15 cellular contexts compared by ENCODE assay signal in the genomic region with DNA sequence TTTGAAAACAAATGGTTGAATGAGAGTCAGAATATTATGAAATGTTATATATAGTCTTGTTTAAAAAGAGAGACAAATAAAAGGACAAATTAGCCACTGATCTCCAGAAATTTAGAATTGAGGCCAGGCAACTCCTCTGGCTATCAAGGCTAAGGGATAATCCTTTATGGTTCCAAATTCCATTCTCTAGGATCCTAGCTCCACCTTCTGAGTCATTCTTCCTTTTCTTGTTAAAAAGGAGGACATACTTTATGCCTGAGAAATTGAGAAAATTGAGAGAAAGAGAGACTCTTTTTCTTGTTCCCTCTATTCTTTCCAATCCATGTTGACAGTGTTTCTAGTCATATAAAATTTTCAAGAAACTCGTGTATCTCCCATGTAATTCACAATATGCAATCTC.
DNase-seq lines count a peak whose midpoint lies in the region; ATAC-seq and TF ChIP-seq lines count a peak whose summit lies in the region.
"Had no signal": no experiment of that assay in that cellular context is flagged by ENCODE, and none has a peak within 500 bp of the region (broad histone marks: within the 10 kb centered on the region; RNA-seq: fewer than 3 reads in every experiment).

No MANE protein-coding gene starts in this region.

- intact Hi-C loops in PC-3 (cut with micrococcal nuclease) (no loop called here), left ventricle myocardium inferior (cut with micrococcal nuclease) (no loop called here)
- intact Hi-C loops in activated CD4-positive, alpha-beta T cell treated with anti-CD3 and anti-CD28 coated beads for 36 hours (cut with DNase I, micrococcal nuclease) = no loop called here

- ATAC-seq in PC-3 = peak; percentile 67
- ATAC-seq in activated CD4-positive, alpha-beta T cell treated with anti-CD3 and anti-CD28 coated beads for 36 hours = no peak

- H3K27me3 Mint-ChIP-seq in activated CD4-positive, alpha-beta T cell treated with anti-CD3 and anti-CD28 coated beads for 36 hours = no peaks in the 10 kb centered on the region
- H3K27me3 Mint-ChIP-seq: CD8-positive, alpha-beta memory T cell had no signal

- H3K4me1 ChIP-seq in PC-3 (ENCODE audit: insufficient read depth, low read length) (peaks cover 5% of the 10 kb centered on the region; the same call in 1 of the 2 replicates), left ventricle myocardium inferior (no peaks in the 10 kb centered on the region)
- H3K4me1 ChIP-seq: BLaER1, Caco-2, HAP-1 had no signal

- H3K9me3 ChIP-seq in PC-3 (ENCODE audit: low read length) = no peaks in the 10 kb centered on the region
- H3K9me3 ChIP-seq in left ventricle myocardium inferior (replicated peaks) = no peaks in the 10 kb centered on the region
- H3K9me3 ChIP-seq: BLaER1, Caco-2, HAP-1 had no signal

- H3K27ac ChIP-seq in PC-3 (ENCODE audit: low read length) (no peak overlapping the region), left ventricle myocardium inferior (replicated peaks) (no peak overlapping the region)
- H3K27ac ChIP-seq: BLaER1, HL-60 had no signal

- TF ChIP-seq CTCF in PC-3 (conservative IDR thresholded peaks at IDR 0.05; ENCODE audit: low read depth, low read length) = no peak
- TF ChIP-seq CTCF in astrocyte of the spinal cord (IDR thresholded peaks at IDR 0.05; ENCODE audit: low read depth, low read length) = no peak
- no peak for TF ChIP-seq CTCF in left ventricle myocardium inferior (IDR thresholded peaks at IDR 0.05; ENCODE audit: borderline replicate concordance)

- no peaks in the 10 kb centered on the region for H3K79me2 ChIP-seq in PC-3 (ENCODE audit: low read length)

- no peak overlapping the region for H3K4me3 Mint-ChIP-seq in activated CD4-positive, alpha-beta T cell treated with anti-CD3 and anti-CD28 coated beads for 36 hours
- H3K4me3 Mint-ChIP-seq: CD8-positive, alpha-beta memory T cell had no signal

- POLR2A ChIA-PET in PC-3 (lab: Charles Lee; ENCODE audit: unreplicated experiment) = no interaction called here
- POLR2A ChIA-PET in activated CD4-positive, alpha-beta T cell treated with anti-CD3 and anti-CD28 coated beads for 36 hours (lab: Charles Lee) = no interaction called here

- no peak overlapping the region for H3K9ac ChIP-seq in PC-3 (ENCODE audit: low read length)
- H3K9ac ChIP-seq: BLaER1 had no signal

- H3F3A ChIP-seq in PC-3 (ENCODE audit: low read length, unreplicated experiment) = no peaks in the 10 kb centered on the region

- H2AFZ ChIP-seq in PC-3 (ENCODE audit: low read length) = no peak overlapping the region

- DNase-seq in HT1080 (ENCODE audit: low read depth) = peak; percentile 6
- peak; percentile 47 for DNase-seq in PC-3
- peak; percentile 29 for DNase-seq in astrocyte of the spinal cord (ENCODE audit: low read depth, low spot score)
- no peak for DNase-seq in activated CD4-positive, alpha-beta T cell treated with anti-CD3 and anti-CD28 coated beads for 36 hours
- DNase-seq in NCI-H1092 treated with DMSO at 0.1 percent for 48 hours (lab: John Stamatoyannopoulos, UW) = no peak
- DNase-seq in left ventricle myocardium inferior = no peak
- DNase-seq: AML-193; Caco-2; CD8-positive, alpha-beta memory T cell; DMS53; GF-D8; IMR-90 had no signal

- H3K27me3 ChIP-seq in PC-3 (ENCODE audit: low read length) (no peaks in the 10 kb centered on the region), left ventricle myocardium inferior (ENCODE audit: low read depth) (no peaks in the 10 kb centered on the region)
- H3K27me3 ChIP-seq: BLaER1 had no signal

- H3K36me3 ChIP-seq in PC-3 (ENCODE audit: low read depth, low read length) = no peaks in the 10 kb centered on the region
- no peaks in the 10 kb centered on the region for H3K36me3 ChIP-seq in left ventricle myocardium inferior
- H3K36me3 ChIP-seq: BLaER1, HAP-1 had no signal

- no peak overlapping the region for H3K27ac Mint-ChIP-seq in activated CD4-positive, alpha-beta T cell treated with anti-CD3 and anti-CD28 coated beads for 36 hours
- H3K27ac Mint-ChIP-seq: CD8-positive, alpha-beta memory T cell had no signal

- no peaks in the 10 kb centered on the region for H3K4me1 Mint-ChIP-seq in activated CD4-positive, alpha-beta T cell treated with anti-CD3 and anti-CD28 coated beads for 36 hours
- H3K4me1 Mint-ChIP-seq: CD8-positive, alpha-beta memory T cell had no signal

- no peaks in the 10 kb centered on the region for H4K20me1 ChIP-seq in PC-3 (ENCODE audit: low read length)
- H4K20me1 ChIP-seq: BLaER1 had no signal

- peaks cover 2% of the 10 kb centered on the region for H3K9me3 Mint-ChIP-seq in activated CD4-positive, alpha-beta T cell treated with anti-CD3 and anti-CD28 coated beads for 36 hours (ENCODE audit: low read depth)

- no peaks in the 10 kb centered on the region for H3K36me3 Mint-ChIP-seq in activated CD4-positive, alpha-beta T cell treated with anti-CD3 and anti-CD28 coated beads for 36 hours (ENCODE audit: low read depth)
- H3K36me3 Mint-ChIP-seq: CD8-positive, alpha-beta memory T cell had no signal

- no TSS peak for BruUV-seq in PC-3 (replicated peaks; lab: Mats Ljungman, UMichigan)

- in situ Hi-C loops in astrocyte of the spinal cord (cut with HindIII; ENCODE audit: low sequenced_read_pairs) = no loop called here

- CTCF ChIA-PET in PC-3 (lab: Charles Lee) = no interaction called here
- CTCF ChIA-PET in activated CD4-positive, alpha-beta T cell treated with anti-CD3 and anti-CD28 coated beads for 36 hours (lab: Charles Lee) = no interaction called here

- H3K4me3 ChIP-seq in PC-3 (ENCODE audit: low read length) (no peak overlapping the region), astrocyte of the spinal cord (ENCODE audit: low read depth, low read length) (no peak overlapping the region), left ventricle myocardium inferior (no peak overlapping the region)
- H3K4me3 ChIP-seq: BLaER1, HAP-1 had no signal

- no peaks in the 10 kb centered on the region for H3K9me2 ChIP-seq in PC-3 (replicated peaks; ENCODE audit: low read length)

- 0 out of 2 replicates have a peak overlapping the region, but pooled peaks have one; percentile 8 for H3K4me2 ChIP-seq in PC-3 (ENCODE audit: low read length)
- H3K4me2 ChIP-seq: BLaER1 had no signal

Comparison
In these comparisons a context has a peak if more than half of its experiments do, and no peak if none do; other contexts are left out.
1. DNase-seq: peak in HT1080 (single experiment), PC-3 (single experiment) and astrocyte of the spinal cord (single experiment); none in activated CD4-positive, alpha-beta T cell treated with anti-CD3 and anti-CD28 coated beads for 36 hours (single experiment), NCI-H1092 treated with DMSO at 0.1 percent for 48 hours (single experiment) and left ventricle myocardium inferior (single experiment).